Comparison of ENCODE assay signal across 8 cellular contexts in the genomic region with DNA sequence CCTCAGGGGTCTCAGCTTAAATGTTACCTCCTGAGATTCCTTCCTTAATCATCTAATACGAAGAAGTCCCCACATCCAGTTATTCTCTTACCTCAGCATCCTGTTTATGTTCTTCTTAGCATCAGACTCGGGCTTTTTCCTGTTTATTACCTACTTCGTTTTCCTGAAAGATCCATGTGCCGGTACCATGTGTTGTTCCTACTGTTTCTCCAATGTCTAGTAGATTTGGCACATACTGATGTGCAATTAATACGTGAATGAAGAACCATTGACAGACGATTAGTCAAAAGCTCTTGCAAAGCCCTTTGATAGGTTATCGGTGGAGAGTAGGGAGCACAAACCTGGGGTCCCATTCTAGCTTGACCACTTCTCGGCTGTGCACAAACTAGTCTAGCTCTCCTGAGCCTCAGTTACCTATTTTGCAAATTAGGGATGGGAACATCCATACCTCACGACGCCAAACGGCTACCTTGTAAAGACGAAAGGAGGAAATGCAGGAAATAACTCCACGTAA. TPM values are rescaled to one million over a fixed set of nuclear protein-coding genes. Genes with fewer than 3 reads are reported as not detected.
A peak's percentile ranks its signal among the peaks of the same experiment; 100 is the strongest.
DNase-seq lines count a peak whose midpoint lies in the region; ATAC-seq, FAIRE-seq and TF ChIP-seq lines count a peak whose summit lies in the region.

No MANE protein-coding gene starts in this region.

- TF ChIP-seq CTCF in WERI-Rb-1 (IDR thresholded peaks at IDR 0.05; ENCODE audit: low read depth, low read length) = no peak

- H3K36me3 ChIP-seq in WERI-Rb-1 (peaks cover 54% of the 10 kb centered on the region), skeletal muscle satellite cell (ENCODE audit: insufficient read depth, low read length) (peaks cover 13% of the 10 kb centered on the region)

- peak; percentile 23 for DNase-seq in GM12891 (ENCODE audit: insufficient read length, low spot score)
- DNase-seq in WERI-Rb-1 = no peak
- DNase-seq in glomerular visceral epithelial cell (ENCODE audit: extremely low spot score) = peak; percentile 6
- no peak for DNase-seq in Ammon's horn (ENCODE audit: low spot score)
- DNase-seq in activated CD4-positive, alpha-beta T cell treated with anti-CD3 and anti-CD28 coated beads, Interleukin-2, amount 50 U/mL, for 4 hours = no peak

- peak overlapping the region; percentile 80 for H3K4me2 ChIP-seq in skeletal muscle satellite cell (ENCODE audit: low read length)

- peak overlapping the region; percentile 92 for H3K9ac ChIP-seq in skeletal muscle satellite cell (ENCODE audit: low read depth, low read length)

- ATAC-seq in HG03039 (IDR thresholded peaks at IDR 0.05; ENCODE audit: unreplicated experiment) (peak; percentile 9), HG03432 (IDR thresholded peaks at IDR 0.05; ENCODE audit: unreplicated experiment) (no peak)

- no peaks in the 10 kb centered on the region for H3K27me3 ChIP-seq in WERI-Rb-1 (ENCODE audit: insufficient read depth, low read depth, severe bottlenecking)
- no peaks in the 10 kb centered on the region for H3K27me3 ChIP-seq in skeletal muscle satellite cell (ENCODE audit: control insufficient read depth, insufficient read depth, low read length)

- peak overlapping the region; percentile 96 for H3K27ac ChIP-seq in WERI-Rb-1

- no peak for TF ChIP-seq POLR2A in GM12891 (IDR thresholded peaks at IDR 0.05; ENCODE audit: low read depth, low read length)

- H3K4me3 ChIP-seq in WERI-Rb-1 (ENCODE audit: low read depth, low read length) = peak overlapping the region; percentile 98
- peak overlapping the region; percentile 87 for H3K4me3 ChIP-seq in skeletal muscle satellite cell (ENCODE audit: low read length)

- no peak for FAIRE-seq in GM12891 (lab: Jason Lieb, UNC)

- H3K9me3 ChIP-seq in WERI-Rb-1 (ENCODE audit: severe bottlenecking) (no peaks in the 10 kb centered on the region), skeletal muscle satellite cell (replicated peaks; ENCODE audit: low read length) (no peaks in the 10 kb centered on the region)

- peaks cover 17% of the 10 kb centered on the region for H3K4me1 ChIP-seq in skeletal muscle satellite cell (ENCODE audit: control insufficient read depth, insufficient read depth, low read length)

TF ChIP-seq in GM12891, 5 proteins besides CTCF, POLR2A, EP300 and RAD21:
- peak; percentile 34; the same call in 1 of the 2 replicates for TF ChIP-seq SPI1 (IDR thresholded peaks at IDR 0.05; ENCODE audit: low read depth, low read length)
- TF ChIP-seq TAF1 (IDR thresholded peaks at IDR 0.05; ENCODE audit: low read depth, low read length) = no peak

RNA-seq across cellular contexts. Expression of gene MAPKAPK5, which starts 0.7 kb away (rescaled TPM):
- 17.5 TPM for polyA plus RNA-seq in GM12891 (2012; ENCODE audit: low read depth, missing spikeins)
- total RNA-seq in skeletal muscle satellite cell (2012; rRNA removed) = 31.2 and 31.9 TPM in 2 replicates

Comparison
In these comparisons a context has a peak if more than half of its experiments do, and no peak if none do; other contexts are left out.
1. DNase-seq: peak in GM12891 (single experiment) and glomerular visceral epithelial cell (single experiment); none in WERI-Rb-1 (single experiment), Ammon's horn (single experiment) and activated CD4-positive, alpha-beta T cell treated with anti-CD3 and anti-CD28 coated beads, Interleukin-2, amount 50 U/mL, for 4 hours (0 of 2).